8 cellular contexts compared by ENCODE assay signal in genomic region chr11:125123947-125124633, GRCh38. TPM values are rescaled to one million over a fixed set of nuclear protein-coding genes. Genes with fewer than 3 reads are reported as not detected.
DNase-seq lines count a peak whose midpoint lies in the region; ATAC-seq, FAIRE-seq and TF ChIP-seq lines count a peak whose summit lies in the region.

No MANE protein-coding gene starts in this region.

- peaks cover 12% of the 10 kb centered on the region for H3K4me1 Mint-ChIP-seq in stimulated activated memory B cell treated with anti-CD40 and anti-IgM and Interleukin-4, amounts not matched to agents 10 μg/mL and 1 μg/mL and 100 μg/mL, for 72 hours

- H3K4me3 ChIP-seq in PC-3 (ENCODE audit: low read length) (no peak overlapping the region), K562 (no peak overlapping the region)

- H4K20me1 ChIP-seq in PC-3 (ENCODE audit: low read length) (no peaks in the 10 kb centered on the region), K562 (replicated peaks; ENCODE audit: control insufficient read depth, insufficient read depth, low read length) (no peaks in the 10 kb centered on the region)

- peak in 1 of 2 experiments; percentile 41; a peak in 2 of 4 replicates for TF ChIP-seq RAD21 in K562 (CRISPR knock-in tag; conservative IDR thresholded peaks at IDR 0.05 in 1 of 2, IDR thresholded peaks at IDR 0.05 in 1 of 2)

- H3K9me3 Mint-ChIP-seq in stimulated activated memory B cell treated with anti-CD40 and anti-IgM and Interleukin-4, amounts not matched to agents 10 μg/mL and 1 μg/mL and 100 μg/mL, for 72 hours, result peaks cover 2% of the 10 kb centered on the region

- DNase-seq in AG08395 (ENCODE audit: low spot score) (peak; percentile 40), GM13976 (ENCODE audit: low spot score) (peak; percentile 40), PC-3 (peak; percentile 88), K562 (ENCODE audit: extremely low read depth in 1 of 4, low spot score in 3 of 4) (peak; percentile 49 to 73 (median 60)), kidney glomerular epithelial cell (lab: John Stamatoyannopoulos, UW) (peak; percentile 7), NCI-H510A (lab: John Stamatoyannopoulos, UW) (no peak)

- intact Hi-C loops in PC-3 (cut with micrococcal nuclease) (no loop called here), K562 (cut with micrococcal nuclease) (no loop called here)

- TF ChIP-seq POLR2A in K562 (conservative IDR thresholded peaks at IDR 0.05), result no peak

- H3K9me3 ChIP-seq in PC-3 (ENCODE audit: low read length) (no peaks in the 10 kb centered on the region), K562 (replicated peaks; ENCODE audit: control insufficient read depth, insufficient read depth, low read depth, low read length) (no peaks in the 10 kb centered on the region)

- H3K79me2 ChIP-seq in PC-3 (ENCODE audit: low read length) (no peaks in the 10 kb centered on the region), K562 (ENCODE audit: control insufficient read depth, insufficient read depth, low read length) (no peaks in the 10 kb centered on the region)

- no peaks in the 10 kb centered on the region for H3K9me2 ChIP-seq in PC-3 (replicated peaks; ENCODE audit: low read length)

- H3K36me3 Mint-ChIP-seq in stimulated activated memory B cell treated with anti-CD40 and anti-IgM and Interleukin-4, amounts not matched to agents 10 μg/mL and 1 μg/mL and 100 μg/mL, for 72 hours, result no peaks in the 10 kb centered on the region

- BruUV-seq in PC-3 (replicated peaks; lab: Mats Ljungman, UMichigan), result no TSS peak
- no TSS peak for BruUV-seq in K562 (replicated peaks; lab: Mats Ljungman, UMichigan)

- H3K9ac ChIP-seq in PC-3 (ENCODE audit: low read length), result no peak overlapping the region
- H3K9ac ChIP-seq in K562 (ENCODE audit: insufficient read depth in 1 of 2, low read depth in 2 of 2, low read length in 2 of 2), result no peak overlapping the region

- peaks cover 18% of the 10 kb centered on the region for H3K27me3 Mint-ChIP-seq in stimulated activated memory B cell treated with anti-CD40 and anti-IgM and Interleukin-4, amounts not matched to agents 10 μg/mL and 1 μg/mL and 100 μg/mL, for 72 hours

- in situ Hi-C loops in GM13976 (cut with MboI; ENCODE audit: low sequenced_read_pairs, unreplicated experiment), result no loop called here
- in situ Hi-C loops in K562 (cut with MboI), result no loop called here

- H3K36me3 ChIP-seq in PC-3 (ENCODE audit: low read depth, low read length) (no peaks in the 10 kb centered on the region), K562 (ENCODE audit: control insufficient read depth, insufficient read depth, low read length) (no peaks in the 10 kb centered on the region)

- WGBS in K562 (ENCODE audit: insufficient coverage, low coverage, missing lambda C conversion rate), result 27% methylated on average over 10 of the region's 10 CpGs

- H3F3A ChIP-seq in PC-3 (ENCODE audit: low read length, unreplicated experiment), result no peaks in the 10 kb centered on the region

- H2AFZ ChIP-seq in PC-3 (ENCODE audit: low read length), result peak overlapping the region; percentile 86
- H2AFZ ChIP-seq in K562 (ENCODE audit: low read depth, low read length), result peak overlapping the region; percentile 85

- peak; percentile 92 for FAIRE-seq in K562 (lab: Jason Lieb, UNC)

- H3K4me2 ChIP-seq in PC-3 (ENCODE audit: low read length), result peak overlapping the region; percentile 43
- peak overlapping the region; percentile 42 for H3K4me2 ChIP-seq in K562 (ENCODE audit: insufficient read depth, low read length)

- POLR2A ChIA-PET in PC-3 (lab: Charles Lee; ENCODE audit: unreplicated experiment), result interaction anchor here (0.7 kb wide), 1 partner anchor 10 kb away, joined by 4 read pairs; no protein-coding TSS in a partner anchor
- POLR2A ChIA-PET in K562 (lab: Yijun Ruan, JAX), result interaction anchor here (1.4 kb wide), 1 partner anchor 12 kb away, joined by 4 read pairs; no protein-coding TSS in a partner anchor

- TF ChIP-seq EP300 in K562 (IDR thresholded peaks at IDR 0.05; ENCODE audit: low read length), result no peak

- CTCF ChIA-PET in PC-3 (lab: Charles Lee), result interaction anchor here (0.5 to 1.5 kb wide), 4 partner anchors 13 to 153 kb away, joined by 3 to 10 read pairs (median 5); partner anchors contain the start of gene TMEM218
- CTCF ChIA-PET in K562 (lab: Yijun Ruan, JAX; ENCODE audit: low intra/inter-chr PET ratio), result interaction anchor here (1.0 kb wide), 1 partner anchor 33 kb away, joined by 3 read pairs; no protein-coding TSS in a partner anchor

- peak overlapping the region; percentile 41 for H3K27ac Mint-ChIP-seq in stimulated activated memory B cell treated with anti-CD40 and anti-IgM and Interleukin-4, amounts not matched to agents 10 μg/mL and 1 μg/mL and 100 μg/mL, for 72 hours

- no peaks in the 10 kb centered on the region; the same call in 1 of the 2 replicates for H3K27me3 ChIP-seq in PC-3 (ENCODE audit: low read length)
- peaks cover 10 to 13% of the 10 kb centered on the region in 2 experiments; a peak in 4 of 5 replicates for H3K27me3 ChIP-seq in K562 (ENCODE audit: control insufficient read depth in 2 of 2, insufficient read depth in 2 of 2, low read length in 2 of 2)

- TF ChIP-seq CTCF in GM13976 (IDR thresholded peaks at IDR 0.05; ENCODE audit: borderline replicate concordance, control extremely low read depth, extremely low read depth, insufficient read depth, missing control alignments) (peak; percentile 43), PC-3 (conservative IDR thresholded peaks at IDR 0.05; ENCODE audit: low read depth, low read length) (peak; percentile 87), K562 (IDR thresholded peaks at IDR 0.05 in 2 of 3, conservative IDR thresholded peaks at IDR 0.05 in 1 of 3; ENCODE audit: insufficient read depth in 2 of 3, low read depth in 1 of 3, low read length in 3 of 3) (peak; percentile 59 to 75 (median 73))

- H3K4me3 Mint-ChIP-seq in stimulated activated memory B cell treated with anti-CD40 and anti-IgM and Interleukin-4, amounts not matched to agents 10 μg/mL and 1 μg/mL and 100 μg/mL, for 72 hours, result peak overlapping the region; percentile 48

- H3K27ac ChIP-seq in PC-3 (ENCODE audit: low read length) (no peak overlapping the region), K562 (ENCODE audit: extremely low read depth, low read depth, low read length) (no peak overlapping the region)

- no peaks in the 10 kb centered on the region for H3K9me1 ChIP-seq in K562 (ENCODE audit: control insufficient read depth, insufficient read depth, low read length)

- ATAC-seq in HG03439 (IDR thresholded peaks at IDR 0.05; ENCODE audit: unreplicated experiment) (peak; percentile 86), PC-3 (peak; percentile 97), K562 (peak; percentile 99)
- peak; percentile 80 for ATAC-seq in stimulated activated memory B cell treated with anti-CD40 and anti-IgM and Interleukin-4, amounts not matched to agents 10 μg/mL and 1 μg/mL and 100 μg/mL, for 72 hours

- H3K4me1 ChIP-seq in PC-3 (ENCODE audit: insufficient read depth, low read length), result peaks cover 11% of the 10 kb centered on the region
- no peaks in the 10 kb centered on the region for H3K4me1 ChIP-seq in K562 (replicated peaks in 1 of 2; ENCODE audit: control insufficient read depth in 2 of 2, insufficient read depth in 2 of 2, low read length in 2 of 2)

TF ChIP-seq in K562, 482 proteins besides CTCF, POLR2A, EP300 and RAD21 (continues in another document):
- TF ChIP-seq L3MBTL2 (IDR thresholded peaks at IDR 0.05) (peak; percentile 35; the same call in 1 of the 2 replicates), MAFF (IDR thresholded peaks at IDR 0.05; ENCODE audit: low read length) (no peak), TCFL5 (CRISPR knock-in tag; conservative IDR thresholded peaks at IDR 0.05) (no peak), GABPA (tag; conservative IDR thresholded peaks at IDR 0.05; ENCODE audit: low read depth) (peak; percentile 90)

RNA-seq across cellular contexts. Expression of gene TMEM218, which starts 12.7 kb away (rescaled TPM):
- total RNA-seq in PC-3 (2014; rRNA removed) (33.6 and 37.0 TPM in 2 replicates), K562 (2014; rRNA removed) (13.4 and 19.4 TPM in 2 replicates), K562 (2014; rRNA removed; fragmentation: Illumina TruSeq; extraction: Trizol) (26.9 and 28.7 TPM in 2 replicates), K562 (2015; rRNA removed; fragmentation: Illumina TruSeq; extraction: Trizol) (21.7 and 25.4 TPM in 2 replicates), K562 (2021) (15.9 and 17.2 TPM in 2 replicates)
- total RNA-seq in K562 (2011; cell fraction: chromatin; rRNA removed; ENCODE audit: low replicate concordance), result 14.9 and 15.6 TPM in 2 replicates
- 11.4 and 16.0 TPM in 2 replicates for total RNA-seq in K562 (2011; cell fraction: nucleolus; rRNA removed)
- 20.0 and 24.9 TPM in 2 replicates for total RNA-seq in K562 (2011; cell fraction: nucleoplasm; rRNA removed)
- polyA plus RNA-seq in K562 (2011; rRNA removed) (17.5 and 32.2 TPM in 2 replicates), K562 (2014; fragmentation: Illumina TruSeq; extraction: Trizol) (25.4 and 30.5 TPM in 2 replicates), K562 (2014; fragmentation: Nextera tagmentation; extraction: Ambion mirVana) (10 to 100 TPM; 24.8 to 25.1 TPM), K562 (2014; rRNA removed) (24.7 and 26.6 TPM in 2 replicates)
- polyA plus RNA-seq in K562 (2011; cell fraction: cytosol; rRNA removed), result 17.6 and 22.3 TPM in 2 replicates
- 36.4 and 50.8 TPM in 2 replicates for polyA plus RNA-seq in K562 (2011; cell fraction: nucleus; rRNA removed)
- polyA plus RNA-seq in K562 (2012), result 23.1 and 29.3 TPM in 2 replicates
- polyA minus RNA-seq in K562 (2011; rRNA and poly(A)+ RNA removed), result 8.5 and 11.0 TPM in 2 replicates
- 4.2 and 6.5 TPM in 2 replicates for polyA minus RNA-seq in K562 (2011; cell fraction: cytosol; rRNA and poly(A)+ RNA removed)
- 11.8 and 13.7 TPM in 2 replicates for polyA minus RNA-seq in K562 (2011; cell fraction: nucleus; rRNA and poly(A)+ RNA removed)

RNA-seq across cellular contexts. Expression of gene PKNOX2, which starts 40.5 kb away (rescaled TPM):
- total RNA-seq in PC-3 (2014; rRNA removed) (0.12 TPM in 1 of 2 replicates, not detected in the other), K562 (2014; rRNA removed) (not detected in 2 replicates), K562 (2014; rRNA removed; fragmentation: Illumina TruSeq; extraction: Trizol) (not detected in 2 replicates), K562 (2015; rRNA removed; fragmentation: Illumina TruSeq; extraction: Trizol) (not detected in 2 replicates), K562 (2021) (not detected in 2 replicates)
- total RNA-seq in K562 (2011; cell fraction: chromatin; rRNA removed; ENCODE audit: low replicate concordance), result not detected in 2 replicates
- not detected in 2 replicates for total RNA-seq in K562 (2011; cell fraction: nucleolus; rRNA removed)
- total RNA-seq in K562 (2011; cell fraction: nucleoplasm; rRNA removed), result not detected in 2 replicates
- polyA plus RNA-seq in K562 (2011; rRNA removed) (not detected in 2 replicates), K562 (2014; fragmentation: Illumina TruSeq; extraction: Trizol) (not detected in 2 replicates), K562 (2014; fragmentation: Nextera tagmentation; extraction: Ambion mirVana) (not detected), K562 (2014; rRNA removed) (not detected in 2 replicates)
- not detected in 2 replicates for polyA plus RNA-seq in K562 (2011; cell fraction: cytosol; rRNA removed)
- not detected in 2 replicates for polyA plus RNA-seq in K562 (2011; cell fraction: nucleus; rRNA removed)
- polyA plus RNA-seq in K562 (2012), result 0.01 TPM in 1 of 2 replicates, not detected in the other
- polyA minus RNA-seq in K562 (2011; rRNA and poly(A)+ RNA removed), result not detected in 2 replicates
- polyA minus RNA-seq in K562 (2011; cell fraction: cytosol; rRNA and poly(A)+ RNA removed), result not detected in 2 replicates
- not detected in 2 replicates for polyA minus RNA-seq in K562 (2011; cell fraction: nucleus; rRNA and poly(A)+ RNA removed)
